26 cellular contexts compared by ENCODE assay signal in the genomic region with DNA sequence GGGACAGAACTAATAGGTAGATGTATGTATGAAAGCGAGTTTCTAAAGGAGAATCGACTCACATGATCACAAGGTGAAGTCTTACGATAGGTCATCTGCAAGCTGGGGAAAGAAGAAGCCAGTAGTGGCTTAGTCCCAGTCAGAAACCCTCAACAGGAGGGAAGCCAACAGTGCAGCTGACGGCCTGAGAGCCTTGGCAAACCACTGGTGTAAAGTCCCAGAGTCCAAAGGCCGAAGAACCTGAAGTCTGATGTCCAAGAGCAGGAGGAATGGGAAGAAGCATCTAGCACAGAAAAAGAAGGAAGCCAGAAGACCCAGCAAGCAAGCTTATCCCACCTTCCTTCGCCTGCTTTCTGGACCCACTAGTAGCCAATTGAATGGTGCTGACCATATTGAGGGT.
"Had no signal": no experiment of that assay in that cellular context is flagged by ENCODE, and none has a peak within 500 bp of the region (broad histone marks: within the 10 kb centered on the region; RNA-seq: fewer than 3 reads in every experiment).

No MANE protein-coding gene starts in this region.

- H3K9me3 ChIP-seq: colonic mucosa, esophagus muscularis mucosa, gastroesophageal sphincter, lower lobe of right lung, mucosa of descending colon had no signal

- H3K4me3 Mint-ChIP-seq: dendritic cell treated with granulocyte-macrophage colony-stimulating factor and Interleukin-4, amounts not matched to agents 40 ng/mL and 50 ng/mL, for 4 days; effector memory CD8-positive, alpha-beta T cell; endodermal cell; immature natural killer cell; mesothelial cell of epicardium; naive B cell had no signal

- ATAC-seq: effector memory CD8-positive, alpha-beta T cell; foreskin keratinocyte; gastroesophageal sphincter; heart left ventricle; left colon; lower lobe of right lung; mucosa of descending colon had no signal

- H3K27me3 ChIP-seq: colonic mucosa, esophagus muscularis mucosa, foreskin keratinocyte, gastroesophageal sphincter, heart left ventricle, hepatocyte had no signal

- H3K4me1 ChIP-seq: colonic mucosa, foreskin keratinocyte, lower lobe of right lung had no signal

- H3K79me2 ChIP-seq: hepatocyte had no signal

- H2AFZ ChIP-seq: hepatocyte had no signal

- H3K4me2 ChIP-seq: hepatocyte had no signal

- H3K36me3 ChIP-seq: colonic mucosa, esophagus muscularis mucosa, gastroesophageal sphincter, heart left ventricle, left ventricle myocardium inferior, lower lobe of right lung had no signal

- H3K27ac Mint-ChIP-seq: dendritic cell treated with granulocyte-macrophage colony-stimulating factor and Interleukin-4, amounts not matched to agents 40 ng/mL and 50 ng/mL, for 4 days; effector memory CD8-positive, alpha-beta T cell; endodermal cell; immature natural killer cell; mesothelial cell of epicardium; naive B cell had no signal

- H3K27ac ChIP-seq: colonic mucosa, esophagus muscularis mucosa, foreskin keratinocyte, gastroesophageal sphincter, heart left ventricle, hepatocyte, lower lobe of right lung had no signal

- H3K27me3 Mint-ChIP-seq: dendritic cell treated with granulocyte-macrophage colony-stimulating factor and Interleukin-4, amounts not matched to agents 40 ng/mL and 50 ng/mL, for 4 days; effector memory CD8-positive, alpha-beta T cell; naive B cell had no signal

- FAIRE-seq: endometrium, endothelial cell of umbilical vein, frontal cortex, kidney had no signal

- H3K4me1 Mint-ChIP-seq: endodermal cell, immature natural killer cell had no signal

- H3K4me3 ChIP-seq: colonic mucosa, esophagus muscularis mucosa, gastroesophageal sphincter, heart left ventricle, hepatocyte, left ventricle myocardium inferior, lower lobe of right lung, mucosa of descending colon had no signal

- DNase-seq: colonic mucosa; cortex of kidney; effector CD8-positive, alpha-beta T cell; effector memory CD8-positive, alpha-beta T cell; endodermal cell; foreskin keratinocyte; heart left ventricle; hypothalamus; immature natural killer cell; islet precursor cell; kidney; kidney glomerular epithelial cell; left colon; left ventricle myocardium inferior; lower lobe of right lung; mesenchymal stem cell; mucosa of descending colon; naive B cell had no signal

- H3K36me3 Mint-ChIP-seq: immature natural killer cell, naive B cell had no signal
